Comparison of ENCODE assay signal across 17 cellular contexts in genomic region chr21:28537371-28538079, GRCh38.
DNase-seq lines count a peak whose midpoint lies in the region; ATAC-seq and TF ChIP-seq lines count a peak whose summit lies in the region.
"Had no signal": no experiment of that assay in that cellular context is flagged by ENCODE, and none has a peak within 500 bp of the region (broad histone marks: within the 10 kb centered on the region; RNA-seq: fewer than 3 reads in every experiment).

No MANE protein-coding gene starts in this region.

- H3K36me3 ChIP-seq in RWPE2 (ENCODE audit: low read depth), result no peaks in the 10 kb centered on the region
- H3K36me3 ChIP-seq: cardiac muscle cell had no signal

- H3K27me3 ChIP-seq in RWPE2 (ENCODE audit: insufficient read depth, poor library complexity, severe bottlenecking), result no peaks in the 10 kb centered on the region
- H3K27me3 ChIP-seq: cardiac muscle cell had no signal

- TF ChIP-seq CTCF in RWPE2 (IDR thresholded peaks at IDR 0.05; ENCODE audit: poor library complexity, severe bottlenecking), result no peak
- TF ChIP-seq CTCF in epithelial cell of esophagus (IDR thresholded peaks at IDR 0.05; ENCODE audit: insufficient read depth, low read depth, low read length, missing control alignments), result no peak
- TF ChIP-seq CTCF in retinal pigment epithelial cell (conservative IDR thresholded peaks at IDR 0.05; ENCODE audit: low read depth, low read length), result no peak
- TF ChIP-seq CTCF in GM20000 (IDR thresholded peaks at IDR 0.05; ENCODE audit: extremely low read depth, missing control alignments), result no peak

- H3K4me1 ChIP-seq in RWPE2 (ENCODE audit: insufficient read depth, poor library complexity, severe bottlenecking), result peaks cover 44% of the 10 kb centered on the region

- DNase-seq in GM03348 (ENCODE audit: low spot score), result peak; percentile 66
- DNase-seq in RWPE2 (ENCODE audit: low spot score), result no peak
- DNase-seq in epithelial cell of esophagus (ENCODE audit: low read depth), result peak; percentile 53
- peak; percentile 40 for DNase-seq in retinal pigment epithelial cell (ENCODE audit: low read depth)
- DNase-seq in KG1 (lab: John Stamatoyannopoulos, UW), result no peak
- DNase-seq in T-helper 2 cell, result no peak
- no peak for DNase-seq in GM20000 (ENCODE audit: low spot score)
- DNase-seq: activated gamma-delta T cell; CD4-positive, alpha-beta memory T cell; NCI-H2081 treated with DMSO at 0.1 percent for 48 hours; NK-92 treated with Interleukin-12 subunit alpha and Interleukin-12 subunit beta, amount 100 ng/mL, for 24 hours; right cardiac atrium; SHP77 treated with DMSO at 0.1 percent for 48 hours; stimulated activated CD4-positive, alpha-beta T cell treated with anti-CD3 and anti-CD28 coated beads, Interleukin-4, amount 100 ng/mL, for 1 hour had no signal

- no peak overlapping the region for H3K4me3 ChIP-seq in RWPE2 (ENCODE audit: severe bottlenecking)
- no peak overlapping the region for H3K4me3 ChIP-seq in epithelial cell of esophagus (ENCODE audit: low read length)
- no peak overlapping the region for H3K4me3 ChIP-seq in retinal pigment epithelial cell (ENCODE audit: low read length)
- H3K4me3 ChIP-seq: cardiac muscle cell had no signal

- ATAC-seq in RWPE2 (ENCODE audit: low read depth), result peak; percentile 83
- ATAC-seq in GM19452 (IDR thresholded peaks at IDR 0.05; ENCODE audit: unreplicated experiment), result no peak
- ATAC-seq: right cardiac atrium; stimulated activated effector memory CD8-positive, alpha-beta T cell treated with anti-CD3 and anti-CD28 coated beads, Interleukin-12 subunit alpha, Interleukin-12 subunit beta, amount 100 ng/mL, for 72 hours had no signal

- H3K27ac ChIP-seq in RWPE2 (ENCODE audit: poor library complexity, severe bottlenecking), result peak overlapping the region; percentile 95
- H3K27ac ChIP-seq: cardiac muscle cell had no signal

- no peaks in the 10 kb centered on the region for H3K9me3 ChIP-seq in RWPE2 (ENCODE audit: severe bottlenecking)

Comparison
In these comparisons a context has a peak if more than half of its experiments do, and no peak if none do; other contexts are left out.
1. DNase-seq: peak in GM03348 (single experiment), epithelial cell of esophagus (single experiment) and retinal pigment epithelial cell (single experiment); none in RWPE2 (single experiment), KG1 (single experiment), T-helper 2 cell (0 of 5) and GM20000 (single experiment).